1 cellular context compared by ENCODE assay signal in genomic region chr2:48600204-48600813, GRCh38.
TF ChIP-seq lines count a peak whose summit lies in the region.

No MANE protein-coding gene starts in this region.

TF ChIP-seq in WTC11, 78 proteins besides CTCF, POLR2A, EP300 and RAD21 (continued from another document):
- TF ChIP-seq ZNF532 (CRISPR knock-in tag; IDR thresholded peaks at IDR 0.05; ENCODE audit: borderline replicate concordance) (no peak), ZNF317 (CRISPR knock-in tag; IDR thresholded peaks at IDR 0.05; ENCODE audit: borderline replicate concordance, low read depth) (no peak), EMX1 (CRISPR knock-in tag; IDR thresholded peaks at IDR 0.05) (no peak), ZNF671 (CRISPR knock-in tag; IDR thresholded peaks at IDR 0.05) (no peak), ZNF263 (CRISPR knock-in tag; IDR thresholded peaks at IDR 0.05; ENCODE audit: low read depth) (no peak)
TF ChIP-seq in WTC11: peak in this region for 0.
